Comparison of ENCODE assay signal across 8 cellular contexts in the genomic region with DNA sequence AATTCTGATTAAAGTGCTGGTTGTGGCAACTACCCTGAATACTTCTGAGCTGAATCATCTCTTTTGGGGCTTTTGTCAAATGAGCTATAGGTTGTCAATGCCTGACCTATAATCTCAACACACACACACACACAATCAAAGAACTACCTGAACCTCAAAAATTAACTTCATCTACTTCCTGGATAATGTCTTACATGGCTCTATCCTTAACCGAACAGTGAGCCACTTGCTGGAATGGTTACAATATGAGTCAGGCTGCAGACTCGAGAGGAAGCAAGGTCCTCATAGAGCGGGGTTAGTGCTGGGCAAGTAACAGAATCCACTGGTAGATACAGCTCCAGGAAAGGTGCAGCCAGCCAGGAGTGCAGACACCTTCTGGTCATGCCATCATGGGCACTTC.
A peak's percentile ranks its signal among the peaks of the same experiment; 100 is the strongest.
DNase-seq lines count a peak whose midpoint lies in the region; ATAC-seq and TF ChIP-seq lines count a peak whose summit lies in the region.
"Had no signal": no experiment of that assay in that cellular context is flagged by ENCODE, and none has a peak within 500 bp of the region (broad histone marks: within the 10 kb centered on the region; RNA-seq: fewer than 3 reads in every experiment).

No MANE protein-coding gene starts in this region.

- TF ChIP-seq POLR2A in upper lobe of left lung (IDR thresholded peaks at IDR 0.05): no peak

- H3K27me3 Mint-ChIP-seq in activated naive CD4-positive, alpha-beta T cell treated with anti-CD3 and anti-CD28 coated beads, Interleukin-2, amount 10 ng/mL, durations not matched to agents 7 days and 5 days: peaks cover 3% of the 10 kb centered on the region
- peaks cover 2% of the 10 kb centered on the region for H3K27me3 Mint-ChIP-seq in activated T-helper 1 cell treated with anti-CD3 and anti-CD28 coated beads, Interleukin-12 subunit alpha, Interleukin-12 subunit beta, Interleukin-2, Interleukin-4 antibody, amounts not matched to agents 30 ng/mL and 10 ng/mL and 1 ng/mL, durations not matched to agents 14 hours and 24 hours and 36 hours (ENCODE audit: insufficient read depth)

- peaks cover 0 to 25% (median 19%) of the 10 kb centered on the region in 4 donors for H3K4me1 ChIP-seq in upper lobe of left lung
- H3K4me1 ChIP-seq: parathyroid adenoma had no signal

- H3K4me1 Mint-ChIP-seq in activated naive CD4-positive, alpha-beta T cell treated with anti-CD3 and anti-CD28 coated beads, Interleukin-2, amount 10 ng/mL, durations not matched to agents 7 days and 5 days: no peaks in the 10 kb centered on the region
- no peaks in the 10 kb centered on the region for H3K4me1 Mint-ChIP-seq in activated T-helper 1 cell treated with anti-CD3 and anti-CD28 coated beads, Interleukin-12 subunit alpha, Interleukin-12 subunit beta, Interleukin-2, Interleukin-4 antibody, amounts not matched to agents 30 ng/mL and 10 ng/mL and 1 ng/mL, durations not matched to agents 14 hours and 24 hours and 36 hours (ENCODE audit: low read depth)

- WGBS in upper lobe of left lung, 2 donors: 70 to 89% methylated on average over 3 of the region's 3 CpGs

- in situ Hi-C loops in astrocyte of the spinal cord (cut with HindIII; ENCODE audit: low sequenced_read_pairs): no loop called here
- in situ Hi-C loops in KBM-7 (cut with MboI; ENCODE audit: low pct_unique_long_range_greater_than_20kb, low sequenced_read_pairs): no loop called here

- ATAC-seq in upper lobe of left lung (ENCODE audit: low FRiP score in 2 of 2): peak; percentile 82 to 87

- H3K36me3 ChIP-seq in kidney epithelial cell (ENCODE audit: control insufficient read depth, insufficient read depth, low read length) (no peaks in the 10 kb centered on the region), upper lobe of left lung (no peaks in the 10 kb centered on the region)

- no peak overlapping the region for H3K27ac Mint-ChIP-seq in activated naive CD4-positive, alpha-beta T cell treated with anti-CD3 and anti-CD28 coated beads, Interleukin-2, amount 10 ng/mL, durations not matched to agents 7 days and 5 days
- H3K27ac Mint-ChIP-seq in activated T-helper 1 cell treated with anti-CD3 and anti-CD28 coated beads, Interleukin-12 subunit alpha, Interleukin-12 subunit beta, Interleukin-2, Interleukin-4 antibody, amounts not matched to agents 30 ng/mL and 10 ng/mL and 1 ng/mL, durations not matched to agents 14 hours and 24 hours and 36 hours: no peak overlapping the region

- H3K36me3 Mint-ChIP-seq in activated naive CD4-positive, alpha-beta T cell treated with anti-CD3 and anti-CD28 coated beads, Interleukin-2, amount 10 ng/mL, durations not matched to agents 7 days and 5 days: no peaks in the 10 kb centered on the region
- H3K36me3 Mint-ChIP-seq in activated T-helper 1 cell treated with anti-CD3 and anti-CD28 coated beads, Interleukin-12 subunit alpha, Interleukin-12 subunit beta, Interleukin-2, Interleukin-4 antibody, amounts not matched to agents 30 ng/mL and 10 ng/mL and 1 ng/mL, durations not matched to agents 14 hours and 24 hours and 36 hours (ENCODE audit: low read depth): no peaks in the 10 kb centered on the region

- TF ChIP-seq CTCF in astrocyte of the spinal cord (IDR thresholded peaks at IDR 0.05; ENCODE audit: low read depth, low read length) (no peak), kidney epithelial cell (IDR thresholded peaks at IDR 0.05; ENCODE audit: insufficient read depth, low read length, poor library complexity, severe bottlenecking) (no peak), upper lobe of left lung (IDR thresholded peaks at IDR 0.05) (no peak)

- H3K4me3 ChIP-seq in astrocyte of the spinal cord (ENCODE audit: low read depth, low read length) (no peak overlapping the region), kidney epithelial cell (ENCODE audit: low read depth, low read length) (no peak overlapping the region), upper lobe of left lung (no peak overlapping the region)

- H3K4me3 Mint-ChIP-seq in activated naive CD4-positive, alpha-beta T cell treated with anti-CD3 and anti-CD28 coated beads, Interleukin-2, amount 10 ng/mL, durations not matched to agents 7 days and 5 days: no peak overlapping the region
- no peak overlapping the region for H3K4me3 Mint-ChIP-seq in activated T-helper 1 cell treated with anti-CD3 and anti-CD28 coated beads, Interleukin-12 subunit alpha, Interleukin-12 subunit beta, Interleukin-2, Interleukin-4 antibody, amounts not matched to agents 30 ng/mL and 10 ng/mL and 1 ng/mL, durations not matched to agents 14 hours and 24 hours and 36 hours

- peak; percentile 55 for DNase-seq in HPDE6-E6E7 (ENCODE audit: extremely low spot score)
- DNase-seq in astrocyte of the spinal cord (ENCODE audit: low read depth, low spot score): peak; percentile 88
- DNase-seq in kidney epithelial cell (ENCODE audit: low read depth): peak; percentile 76
- DNase-seq in upper lobe of left lung: peak in 1 of 2 donors; percentile 81
- no peak for DNase-seq in KBM-7
- no peak for DNase-seq in activated naive CD4-positive, alpha-beta T cell treated with anti-CD3 and anti-CD28 coated beads, Interleukin-2, amount 10 ng/mL, durations not matched to agents 7 days and 5 days
- no peak for DNase-seq in activated T-helper 1 cell treated with anti-CD3 and anti-CD28 coated beads, Interleukin-12 subunit alpha, Interleukin-12 subunit beta, Interleukin-2, Interleukin-4 antibody, amounts not matched to agents 30 ng/mL and 10 ng/mL and 1 ng/mL, durations not matched to agents 14 hours and 24 hours and 36 hours (ENCODE audit: low spot score)

- intact Hi-C loops in activated T-helper 1 cell treated with anti-CD3 and anti-CD28 coated beads, Interleukin-12 subunit alpha, Interleukin-12 subunit beta, Interleukin-2, Interleukin-4 antibody, amounts not matched to agents 30 ng/mL and 10 ng/mL and 1 ng/mL, durations not matched to agents 14 hours and 24 hours and 36 hours (cut with micrococcal nuclease): no loop called here

- H3K27ac ChIP-seq in upper lobe of left lung: peak overlapping the region in 1 of 4 donors; percentile 7
- H3K27ac ChIP-seq: parathyroid adenoma had no signal

- no peaks in the 10 kb centered on the region for H3K9me3 ChIP-seq in upper lobe of left lung

- H3K27me3 ChIP-seq in kidney epithelial cell (ENCODE audit: control insufficient read depth, insufficient read depth, low read length): no peaks in the 10 kb centered on the region
- H3K27me3 ChIP-seq in upper lobe of left lung: no peaks in the 10 kb centered on the region

- no peak for TF ChIP-seq EP300 in upper lobe of left lung (IDR thresholded peaks at IDR 0.05)

- H3K9me3 Mint-ChIP-seq in activated naive CD4-positive, alpha-beta T cell treated with anti-CD3 and anti-CD28 coated beads, Interleukin-2, amount 10 ng/mL, durations not matched to agents 7 days and 5 days: no peaks in the 10 kb centered on the region
- H3K9me3 Mint-ChIP-seq in activated T-helper 1 cell treated with anti-CD3 and anti-CD28 coated beads, Interleukin-12 subunit alpha, Interleukin-12 subunit beta, Interleukin-2, Interleukin-4 antibody, amounts not matched to agents 30 ng/mL and 10 ng/mL and 1 ng/mL, durations not matched to agents 14 hours and 24 hours and 36 hours: no peaks in the 10 kb centered on the region

- CTCF ChIA-PET in activated naive CD4-positive, alpha-beta T cell treated with anti-CD3 and anti-CD28 coated beads, Interleukin-2, amount 10 ng/mL, durations not matched to agents 7 days and 5 days (lab: Charles Lee): interaction anchor here (1.0 to 1.9 kb wide), 3 partner anchors 14 to 603 kb away, joined by 3 to 5 read pairs (median 3); no protein-coding TSS in a partner anchor

Comparison
In these comparisons a context has a peak if more than half of its experiments do, and no peak if none do; other contexts are left out.
1. DNase-seq: peak in HPDE6-E6E7 (single experiment), astrocyte of the spinal cord (single experiment) and kidney epithelial cell (single experiment); none in KBM-7 (single experiment), activated naive CD4-positive, alpha-beta T cell treated with anti-CD3 and anti-CD28 coated beads, Interleukin-2, amount 10 ng/mL, durations not matched to agents 7 days and 5 days (single experiment) and activated T-helper 1 cell treated with anti-CD3 and anti-CD28 coated beads, Interleukin-12 subunit alpha, Interleukin-12 subunit beta, Interleukin-2, Interleukin-4 antibody, amounts not matched to agents 30 ng/mL and 10 ng/mL and 1 ng/mL, durations not matched to agents 14 hours and 24 hours and 36 hours (single experiment).